ENCODE assay signal across 23 cellular contexts in genomic region chr15:63172376-63173115, GRCh38. TPM values are rescaled to one million over a fixed set of nuclear protein-coding genes. Genes with fewer than 3 reads are reported as not detected.
DNase-seq lines count a peak whose midpoint lies in the region; ATAC-seq, FAIRE-seq and TF ChIP-seq lines count a peak whose summit lies in the region.
"Had no signal": no experiment of that assay in that cellular context is flagged by ENCODE, and none has a peak within 500 bp of the region (broad histone marks: within the 10 kb centered on the region; RNA-seq: fewer than 3 reads in every experiment).

No MANE protein-coding gene starts in this region.

- no peaks in the 10 kb centered on the region for H3K27me3 ChIP-seq in CD4-positive, CD25-positive, alpha-beta regulatory T cell (ENCODE audit: control insufficient read depth, insufficient read depth, low read length)
- no peaks in the 10 kb centered on the region for H3K27me3 ChIP-seq in IMR-90 (ENCODE audit: control insufficient read depth, insufficient read depth, low read length)
- no peaks in the 10 kb centered on the region for H3K27me3 ChIP-seq in astrocyte (ENCODE audit: insufficient read depth, low read length)
- H3K27me3 ChIP-seq: esophagus squamous epithelium had no signal

- H3K4me3 Mint-ChIP-seq in CD4-positive, CD25-positive, alpha-beta regulatory T cell = no peak overlapping the region
- no peak overlapping the region for H3K4me3 Mint-ChIP-seq in astrocyte (ENCODE audit: unreplicated experiment)
- H3K4me3 Mint-ChIP-seq: activated naive CD4-positive, alpha-beta T cell treated with anti-CD3 and anti-CD28 coated beads for 36 hours; activated T-cell treated with anti-CD3 and anti-CD28 coated beads, Interleukin-2, amount 50 U/mL, for 4 hours; CD4-positive, alpha-beta memory T cell; natural killer cell; stimulated activated naive B cell treated with anti-CD40 and anti-IgM and Interleukin-4, amounts not matched to agents 10 μg/mL and 1 μg/mL and 100 μg/mL, for 72 hours had no signal

- no peak overlapping the region for H2BK20ac ChIP-seq in IMR-90 (ENCODE audit: low read depth, low read length)

- H3K56ac ChIP-seq in IMR-90 (ENCODE audit: extremely low read depth, insufficient read depth, low read length) = no peak overlapping the region

- H4K8ac ChIP-seq in IMR-90 (ENCODE audit: low read depth in 2 of 2, low read length in 2 of 2) = no peak overlapping the region

- dilution Hi-C loops in IMR-90 (cut with HindIII; ENCODE audit: low sequenced_read_pairs, unreplicated experiment) = no loop called here

- H2AFZ ChIP-seq in IMR-90 (replicated peaks; ENCODE audit: low read length, poor library complexity) (no peak overlapping the region), astrocyte (ENCODE audit: low read depth, low read length) (no peak overlapping the region)

- H3K9ac ChIP-seq in IMR-90 (ENCODE audit: low read depth, low read length) (no peak overlapping the region), astrocyte (ENCODE audit: low read length) (no peak overlapping the region)

- no peak for TF ChIP-seq RAD21 in IMR-90 (IDR thresholded peaks at IDR 0.05; ENCODE audit: low read length)

- no peaks in the 10 kb centered on the region for H3K79me2 ChIP-seq in astrocyte (ENCODE audit: insufficient read depth, low read length)

- H3K9me3 Mint-ChIP-seq in CD4-positive, CD25-positive, alpha-beta regulatory T cell = no peaks in the 10 kb centered on the region
- H3K9me3 Mint-ChIP-seq in astrocyte (ENCODE audit: unreplicated experiment) = no peaks in the 10 kb centered on the region
- H3K9me3 Mint-ChIP-seq: activated naive CD4-positive, alpha-beta T cell treated with anti-CD3 and anti-CD28 coated beads for 36 hours; activated T-cell treated with anti-CD3 and anti-CD28 coated beads, Interleukin-2, amount 50 U/mL, for 4 hours; CD4-positive, alpha-beta memory T cell; natural killer cell; stimulated activated naive B cell treated with anti-CD40 and anti-IgM and Interleukin-4, amounts not matched to agents 10 μg/mL and 1 μg/mL and 100 μg/mL, for 72 hours had no signal

- no peak overlapping the region for H2BK5ac ChIP-seq in IMR-90 (ENCODE audit: low read depth, low read length, poor library complexity, severe bottlenecking)

- no peak overlapping the region for H3K18ac ChIP-seq in IMR-90 (ENCODE audit: low read depth, low read length)

- POLR2A ChIA-PET in IMR-90 (lab: Charles Lee; ENCODE audit: unreplicated experiment) = interaction anchor here (0.7 kb wide), 1 partner anchor 18 kb away, joined by 4 read pairs; no protein-coding TSS in a partner anchor

- H3K4me1 ChIP-seq in CD4-positive, CD25-positive, alpha-beta regulatory T cell (ENCODE audit: control insufficient read depth, insufficient read depth, low read length, poor library complexity, severe bottlenecking) = no peaks in the 10 kb centered on the region
- H3K4me1 ChIP-seq in IMR-90 (ENCODE audit: control insufficient read depth, insufficient read depth, low read length) = peaks cover 3% of the 10 kb centered on the region; the same call in 1 of the 2 replicates
- H3K4me1 ChIP-seq in astrocyte (ENCODE audit: insufficient read depth, low read length) = peaks cover 3% of the 10 kb centered on the region
- H3K4me1 ChIP-seq: esophagus squamous epithelium had no signal

- TF ChIP-seq POLR2A in IMR-90 (IDR thresholded peaks at IDR 0.05; ENCODE audit: low read depth, low read length) = no peak
- no peak for TF ChIP-seq POLR2A in erythroblast (IDR thresholded peaks at IDR 0.05; ENCODE audit: low read length)

- DNase-seq in CD4-positive, CD25-positive, alpha-beta regulatory T cell = no peak
- no peak for DNase-seq in IMR-90
- DNase-seq in astrocyte (ENCODE audit: low read depth) = no peak
- peak; percentile 22 for DNase-seq in left kidney (ENCODE audit: low read depth, low spot score)
- DNase-seq in erythroblast (lab: John Stamatoyannopoulos, UW) = no peak
- no peak for DNase-seq in NCI-H128 (lab: John Stamatoyannopoulos, UW; ENCODE audit: unreplicated experiment)
- DNase-seq: activated naive CD4-positive, alpha-beta T cell treated with anti-CD3 and anti-CD28 coated beads for 36 hours; activated T-cell treated with anti-CD3 and anti-CD28 coated beads, Interleukin-2, amount 50 U/mL, for 4 hours; CD4-positive, alpha-beta memory T cell; cerebellar nuclear complex; DND-41; effector CD8-positive, alpha-beta T cell; esophagus squamous epithelium; natural killer cell; NCI-H1417 treated with DMSO at 0.1 percent for 48 hours; stimulated activated CD4-positive, alpha-beta T cell treated with anti-CD3 and anti-CD28 coated beads, Interleukin-2, amount 100 ng/mL, for 24 hours; stimulated activated naive B cell treated with anti-CD40 and anti-IgM and Interleukin-4, amounts not matched to agents 10 μg/mL and 1 μg/mL and 100 μg/mL, for 72 hours; T1000 had no signal

- no peak overlapping the region for H2BK120ac ChIP-seq in IMR-90 (ENCODE audit: low read depth, low read length)

- no peaks in the 10 kb centered on the region for H3K27me3 Mint-ChIP-seq in CD4-positive, CD25-positive, alpha-beta regulatory T cell
- H3K27me3 Mint-ChIP-seq in astrocyte (ENCODE audit: low read depth, unreplicated experiment) = no peaks in the 10 kb centered on the region
- H3K27me3 Mint-ChIP-seq: CD4-positive, alpha-beta memory T cell; stimulated activated naive B cell treated with anti-CD40 and anti-IgM and Interleukin-4, amounts not matched to agents 10 μg/mL and 1 μg/mL and 100 μg/mL, for 72 hours had no signal

- TF ChIP-seq CTCF in IMR-90 (conservative IDR thresholded peaks at IDR 0.05; ENCODE audit: low read depth, low read length) (no peak), astrocyte (IDR thresholded peaks at IDR 0.05; ENCODE audit: insufficient read depth, low read depth, low read length) (no peak)

- H3K4ac ChIP-seq in IMR-90 (ENCODE audit: low read depth, low read length) = peak overlapping the region; percentile 46; the same call in 1 of the 2 replicates

- H3K27ac Mint-ChIP-seq in CD4-positive, CD25-positive, alpha-beta regulatory T cell = peak overlapping the region in 2 of 3 donors; percentile 30 to 32
- H3K27ac Mint-ChIP-seq in astrocyte (ENCODE audit: unreplicated experiment) = peak overlapping the region; percentile 48
- H3K27ac Mint-ChIP-seq: activated naive CD4-positive, alpha-beta T cell treated with anti-CD3 and anti-CD28 coated beads for 36 hours; CD4-positive, alpha-beta memory T cell; natural killer cell; stimulated activated naive B cell treated with anti-CD40 and anti-IgM and Interleukin-4, amounts not matched to agents 10 μg/mL and 1 μg/mL and 100 μg/mL, for 72 hours had no signal

- no peak overlapping the region for H3K4me3 ChIP-seq in CD4-positive, CD25-positive, alpha-beta regulatory T cell (ENCODE audit: low read depth, low read length)
- no peak overlapping the region for H3K4me3 ChIP-seq in IMR-90 (ENCODE audit: insufficient read depth, low read depth, low read length)
- no peak overlapping the region for H3K4me3 ChIP-seq in astrocyte (ENCODE audit: insufficient read depth, low read depth, low read length)
- H3K4me3 ChIP-seq: esophagus squamous epithelium, skin epidermis, thoracic aorta had no signal

- intact Hi-C loops in IMR-90 (cut with micrococcal nuclease) = no loop called here

- H3K9me3 ChIP-seq in CD4-positive, CD25-positive, alpha-beta regulatory T cell (ENCODE audit: control insufficient read depth in 2 of 2, low read length in 2 of 2) = no peaks in the 10 kb centered on the region
- H3K9me3 ChIP-seq in IMR-90 (ENCODE audit: control insufficient read depth, insufficient read depth, low read length) (no peaks in the 10 kb centered on the region), astrocyte (ENCODE audit: insufficient read depth, low read depth, low read length) (no peaks in the 10 kb centered on the region)
- H3K9me3 ChIP-seq: esophagus squamous epithelium, thoracic aorta had no signal

- peak overlapping the region; percentile 65; the same call in 2 of the 3 replicates for H2BK15ac ChIP-seq in IMR-90 (ENCODE audit: low read depth, low read length)

- peaks cover 6% of the 10 kb centered on the region; the same call in 1 of the 2 replicates for H3K9me1 ChIP-seq in IMR-90 (ENCODE audit: insufficient read depth, low read length)

- H3K79me1 ChIP-seq in IMR-90 (ENCODE audit: low read depth in 1 of 2, low read length in 2 of 2) = no peaks in the 10 kb centered on the region

- CTCF ChIA-PET in IMR-90 (lab: Yijun Ruan, JAX) = interaction anchor here (1.0 kb wide), 1 partner anchor 99 kb away, joined by 6 read pairs; no protein-coding TSS in a partner anchor

- FAIRE-seq in astrocyte (lab: Jason Lieb, UNC) = no peak

- H3K23ac ChIP-seq in IMR-90 (ENCODE audit: low read depth, low read length) = peak overlapping the region; percentile 36; the same call in 1 of the 2 replicates

- no peak for ATAC-seq in CD4-positive, CD25-positive, alpha-beta regulatory T cell (ENCODE audit: low read depth in 2 of 2)
- ATAC-seq in IMR-90 (ENCODE audit: low read depth) (peak; percentile 60), GM19397 (IDR thresholded peaks at IDR 0.05; ENCODE audit: unreplicated experiment) (no peak)
- ATAC-seq: activated CD4-positive, CD25-positive, alpha-beta regulatory T cell treated with anti-CD3 and anti-CD28 coated beads, Interleukin-2, amount 50 U/mL, for 24 hours; activated T-cell treated with anti-CD3 and anti-CD28 coated beads, Interleukin-2, amount 50 U/mL, for 4 hours; left lobe of liver; natural killer cell; stimulated activated naive B cell treated with anti-CD40 and anti-IgM and Interleukin-4, amounts not matched to agents 10 μg/mL and 1 μg/mL and 100 μg/mL, for 72 hours had no signal

- H2AK5ac ChIP-seq in IMR-90 (ENCODE audit: low read depth, low read length) = no peak overlapping the region

- H4K5ac ChIP-seq in IMR-90 (ENCODE audit: low read depth, low read length) = no peak overlapping the region

- H4K20me1 ChIP-seq in IMR-90 (ENCODE audit: insufficient read depth, low read length) = no peaks in the 10 kb centered on the region
- H4K20me1 ChIP-seq in astrocyte (ENCODE audit: insufficient read depth, low read length) = no peaks in the 10 kb centered on the region

- no peak overlapping the region for H2AK9ac ChIP-seq in IMR-90 (replicated peaks; ENCODE audit: low read depth, low read length, poor library complexity)

- no TSS peak for BruUV-seq in IMR-90 (replicated peaks; lab: Mats Ljungman, UMichigan)

- no peak overlapping the region for H3K27ac ChIP-seq in CD4-positive, CD25-positive, alpha-beta regulatory T cell (ENCODE audit: insufficient read depth, low read length, poor library complexity, severe bottlenecking)
- no peak overlapping the region for H3K27ac ChIP-seq in IMR-90 (ENCODE audit: insufficient read depth, low read length)
- no peak overlapping the region for H3K27ac ChIP-seq in astrocyte (ENCODE audit: low read depth, low read length)
- H3K27ac ChIP-seq: esophagus squamous epithelium, skin epidermis, thoracic aorta had no signal

- 0 out of 2 replicates have a peak overlapping the region, but pooled peaks have one; percentile 13 for H4K91ac ChIP-seq in IMR-90 (ENCODE audit: insufficient read depth, low read depth, low read length)

- H3K4me1 Mint-ChIP-seq in CD4-positive, CD25-positive, alpha-beta regulatory T cell = no peaks in the 10 kb centered on the region
- H3K4me1 Mint-ChIP-seq in astrocyte (ENCODE audit: low read depth, unreplicated experiment) = peaks cover 3% of the 10 kb centered on the region
- H3K4me1 Mint-ChIP-seq: CD4-positive, alpha-beta memory T cell; natural killer cell had no signal

- in situ Hi-C loops in IMR-90 (cut with MboI; ENCODE audit: low sequenced_read_pairs) = loop anchor here (25.0 kb wide), 1 partner anchor 240 kb away; no protein-coding TSS in a partner anchor

- H3K4me2 ChIP-seq in IMR-90 (ENCODE audit: low read depth, low read length) = no peak overlapping the region
- H3K4me2 ChIP-seq in astrocyte (ENCODE audit: low read length) = no peak overlapping the region

- 86% methylated on average over 1 of the region's 7 CpGs; no CpG with 5 or more reads in 1 of the 2 experiments for WGBS in IMR-90 (ENCODE audit: extremely low coverage in 2 of 2, insufficient read length in 1 of 2), 2 experiments

- no peaks in the 10 kb centered on the region for H3K36me3 ChIP-seq in CD4-positive, CD25-positive, alpha-beta regulatory T cell (ENCODE audit: control insufficient read depth, insufficient read depth, low read length)
- H3K36me3 ChIP-seq in IMR-90 (ENCODE audit: control insufficient read depth, insufficient read depth, low read length) (no peaks in the 10 kb centered on the region), astrocyte (ENCODE audit: insufficient read depth, low read length) (no peaks in the 10 kb centered on the region)
- H3K36me3 ChIP-seq: esophagus squamous epithelium, thoracic aorta had no signal

- no peaks in the 10 kb centered on the region for H3K36me3 Mint-ChIP-seq in CD4-positive, CD25-positive, alpha-beta regulatory T cell
- H3K36me3 Mint-ChIP-seq in astrocyte (ENCODE audit: low read depth, unreplicated experiment) = peaks cover 2% of the 10 kb centered on the region
- H3K36me3 Mint-ChIP-seq: CD4-positive, alpha-beta memory T cell; natural killer cell; stimulated activated naive B cell treated with anti-CD40 and anti-IgM and Interleukin-4, amounts not matched to agents 10 μg/mL and 1 μg/mL and 100 μg/mL, for 72 hours had no signal

- H3K14ac ChIP-seq in IMR-90 (replicated peaks; ENCODE audit: low read depth, low read length) = peak overlapping the region; percentile 21; the same call in 1 of the 2 replicates

RNA-seq across cellular contexts. Expression of gene RPS27L, which starts 15.3 kb away (rescaled TPM):
- total RNA-seq in CD4-positive, CD25-positive, alpha-beta regulatory T cell = 94.0 TPM
- polyA plus RNA-seq in CD4-positive, CD25-positive, alpha-beta regulatory T cell = 100 to 1,000 TPM; 264 to 422 (median 337) TPM
- total RNA-seq in IMR-90 (2012; rRNA removed) = 53.1 and 64.7 TPM in 2 replicates
- polyA plus RNA-seq in IMR-90 (2012; rRNA removed) = 302 and 361 TPM in 2 replicates
- 13.0 and 33.3 TPM in 2 replicates for polyA plus RNA-seq in IMR-90 (2012; cell fraction: cytosol; rRNA removed)
- 11.4 and 110 TPM in 2 replicates for polyA plus RNA-seq in IMR-90 (2012; cell fraction: nucleus; rRNA removed; ENCODE audit: low replicate concordance)
- total RNA-seq in astrocyte = 428 and 484 TPM in 2 replicates

RNA-seq across cellular contexts. Expression of gene RAB8B, which starts 16.9 kb away (rescaled TPM):
- 114 TPM for total RNA-seq in CD4-positive, CD25-positive, alpha-beta regulatory T cell
- polyA plus RNA-seq in CD4-positive, CD25-positive, alpha-beta regulatory T cell = 10 to 100 TPM; 67.4 to 82.4 (median 74.4) TPM
- 29.4 and 66.4 TPM in 2 replicates for total RNA-seq in IMR-90 (2012; rRNA removed)
- 19.4 and 24.6 TPM in 2 replicates for polyA plus RNA-seq in IMR-90 (2012; rRNA removed)
- polyA plus RNA-seq in IMR-90 (2012; cell fraction: cytosol; rRNA removed) = 1.6 and 2.2 TPM in 2 replicates
- polyA plus RNA-seq in IMR-90 (2012; cell fraction: nucleus; rRNA removed; ENCODE audit: low replicate concordance) = 0.63 and 7.6 TPM in 2 replicates
- total RNA-seq in astrocyte = 45.7 and 49.3 TPM in 2 replicates

RNA-seq across cellular contexts. Expression of gene LACTB, which starts 50.9 kb away (rescaled TPM):
- 8.5 TPM for total RNA-seq in CD4-positive, CD25-positive, alpha-beta regulatory T cell
- 10 to 100 TPM in 2 of 4 donors, 1 to 10 TPM in 2; 7.5 to 11.8 (median 9.8) TPM for polyA plus RNA-seq in CD4-positive, CD25-positive, alpha-beta regulatory T cell
- 12.9 and 41.7 TPM in 2 replicates for total RNA-seq in IMR-90 (2012; rRNA removed)
- 31.0 and 32.7 TPM in 2 replicates for polyA plus RNA-seq in IMR-90 (2012; rRNA removed)
- 11.5 and 15.9 TPM in 2 replicates for polyA plus RNA-seq in IMR-90 (2012; cell fraction: cytosol; rRNA removed)
- 11.3 and 22.6 TPM in 2 replicates for polyA plus RNA-seq in IMR-90 (2012; cell fraction: nucleus; rRNA removed; ENCODE audit: low replicate concordance)
- 29.8 and 37.2 TPM in 2 replicates for total RNA-seq in astrocyte
